Comparison of ENCODE assay signal across 13 cellular contexts in genomic region chr21:37378700-37379139, GRCh38. TPM values are rescaled to one million over a fixed set of nuclear protein-coding genes. Genes with fewer than 3 reads are reported as not detected.
DNase-seq lines count a peak whose midpoint lies in the region; ATAC-seq and TF ChIP-seq lines count a peak whose summit lies in the region.
"Had no signal": no experiment of that assay in that cellular context is flagged by ENCODE, and none has a peak within 500 bp of the region (broad histone marks: within the 10 kb centered on the region; RNA-seq: fewer than 3 reads in every experiment).

No MANE protein-coding gene starts in this region.

- H4K20me1 ChIP-seq in KMS-11 (ENCODE audit: insufficient read depth): peaks cover 52% of the 10 kb centered on the region

- TF ChIP-seq CTCF in KMS-11 (conservative IDR thresholded peaks at IDR 0.05; ENCODE audit: low read depth, low read length) (no peak), osteocyte (IDR thresholded peaks at IDR 0.05) (no peak)

- H3K4me1 Mint-ChIP-seq in activated CD4-positive, alpha-beta memory T cell treated with anti-CD3 and anti-CD28 coated beads for 36 hours (ENCODE audit: low read depth): peaks cover 76% of the 10 kb centered on the region
- H3K4me1 Mint-ChIP-seq in activated CD4-positive, alpha-beta memory T cell treated with anti-CD3 and anti-CD28 coated beads, Interleukin-2, amount 10 ng/mL, durations not matched to agents 7 days and 5 days: peaks cover 64% of the 10 kb centered on the region
- peaks cover 62% of the 10 kb centered on the region for H3K4me1 Mint-ChIP-seq in activated naive CD8-positive, alpha-beta T cell treated with anti-CD3 and anti-CD28 coated beads, Interleukin-2, amount 10 ng/mL, durations not matched to agents 7 days and 5 days
- H3K4me1 Mint-ChIP-seq in osteocyte (ENCODE audit: unreplicated experiment): peaks cover 67% of the 10 kb centered on the region

- H3K36me3 Mint-ChIP-seq in activated CD4-positive, alpha-beta memory T cell treated with anti-CD3 and anti-CD28 coated beads for 36 hours: peaks cover 11% of the 10 kb centered on the region
- peaks cover 40% of the 10 kb centered on the region for H3K36me3 Mint-ChIP-seq in activated CD4-positive, alpha-beta memory T cell treated with anti-CD3 and anti-CD28 coated beads, Interleukin-2, amount 10 ng/mL, durations not matched to agents 7 days and 5 days (ENCODE audit: low read depth)
- peaks cover 35% of the 10 kb centered on the region for H3K36me3 Mint-ChIP-seq in activated naive CD8-positive, alpha-beta T cell treated with anti-CD3 and anti-CD28 coated beads, Interleukin-2, amount 10 ng/mL, durations not matched to agents 7 days and 5 days
- peaks cover 1% of the 10 kb centered on the region for H3K36me3 Mint-ChIP-seq in osteocyte (ENCODE audit: unreplicated experiment)

- H3K4me2 ChIP-seq in KMS-11: peak overlapping the region; percentile 20; the same call in 1 of the 2 replicates

- no peak overlapping the region for H2AFZ ChIP-seq in KMS-11 (ENCODE audit: low read depth)

- CTCF ChIA-PET in activated CD4-positive, alpha-beta memory T cell treated with anti-CD3 and anti-CD28 coated beads for 36 hours (lab: Charles Lee): no interaction called here
- CTCF ChIA-PET in activated CD4-positive, alpha-beta memory T cell treated with anti-CD3 and anti-CD28 coated beads, Interleukin-2, amount 10 ng/mL, durations not matched to agents 7 days and 5 days (lab: Charles Lee): no interaction called here

- no peak overlapping the region for H3K27ac ChIP-seq in KMS-11
- H3K27ac ChIP-seq: HL-60 had no signal

- H3K36me3 ChIP-seq in KMS-11 (ENCODE audit: insufficient read depth): no peaks in the 10 kb centered on the region

- no peak for DNase-seq in activated CD4-positive, alpha-beta memory T cell treated with anti-CD3 and anti-CD28 coated beads for 36 hours
- DNase-seq in activated CD4-positive, alpha-beta memory T cell treated with anti-CD3 and anti-CD28 coated beads, Interleukin-2, amount 10 ng/mL, durations not matched to agents 7 days and 5 days: no peak
- no peak for DNase-seq in activated naive CD8-positive, alpha-beta T cell treated with anti-CD3 and anti-CD28 coated beads, Interleukin-2, amount 10 ng/mL, durations not matched to agents 7 days and 5 days
- DNase-seq in osteocyte (ENCODE audit: extremely low spot score, unreplicated experiment) (no peak), NCI-H2196 treated with DMSO at 0.1 percent for 48 hours (lab: John Stamatoyannopoulos, UW; ENCODE audit: unreplicated experiment) (no peak), occipital lobe (lab: John Stamatoyannopoulos, UW) (no peak), NCI-H748 treated with DMSO at 0.1 percent for 48 hours (lab: John Stamatoyannopoulos, UW) (no peak)
- DNase-seq: aorta, dermis blood vessel endothelial cell, H9, MM.1S had no signal

- H3K4me1 ChIP-seq in KMS-11 (ENCODE audit: low read depth, poor library complexity, severe bottlenecking): peaks cover 89% of the 10 kb centered on the region

- intact Hi-C loops in activated CD4-positive, alpha-beta memory T cell treated with anti-CD3 and anti-CD28 coated beads for 36 hours (cut with micrococcal nuclease): no loop called here

- H3K9ac ChIP-seq in KMS-11: no peak overlapping the region

- POLR2A ChIA-PET in activated CD4-positive, alpha-beta memory T cell treated with anti-CD3 and anti-CD28 coated beads for 36 hours (lab: Charles Lee): no interaction called here
- POLR2A ChIA-PET in activated CD4-positive, alpha-beta memory T cell treated with anti-CD3 and anti-CD28 coated beads, Interleukin-2, amount 10 ng/mL, durations not matched to agents 7 days and 5 days (lab: Charles Lee): interaction anchor here (1.1 to 1.8 kb wide), 5 partner anchors 9 to 185 kb away, joined by 3 to 4 read pairs (median 3); partner anchors contain the start of gene DYRK1A
- POLR2A ChIA-PET in activated naive CD8-positive, alpha-beta T cell treated with anti-CD3 and anti-CD28 coated beads, Interleukin-2, amount 10 ng/mL, durations not matched to agents 7 days and 5 days (lab: Charles Lee): interaction anchor here (1.0 kb wide), 1 partner anchor 185 kb away, joined by 3 read pairs; no protein-coding TSS in a partner anchor

- H3K79me2 ChIP-seq in KMS-11 (ENCODE audit: insufficient read depth, low read depth): peaks cover 100% of the 10 kb centered on the region

- no peaks in the 10 kb centered on the region for H3K27me3 ChIP-seq in KMS-11 (ENCODE audit: insufficient read depth, low read depth)

- H3K9me3 Mint-ChIP-seq in activated CD4-positive, alpha-beta memory T cell treated with anti-CD3 and anti-CD28 coated beads for 36 hours: peaks cover 5% of the 10 kb centered on the region
- peaks cover 7% of the 10 kb centered on the region for H3K9me3 Mint-ChIP-seq in activated CD4-positive, alpha-beta memory T cell treated with anti-CD3 and anti-CD28 coated beads, Interleukin-2, amount 10 ng/mL, durations not matched to agents 7 days and 5 days
- no peaks in the 10 kb centered on the region for H3K9me3 Mint-ChIP-seq in activated naive CD8-positive, alpha-beta T cell treated with anti-CD3 and anti-CD28 coated beads, Interleukin-2, amount 10 ng/mL, durations not matched to agents 7 days and 5 days
- H3K9me3 Mint-ChIP-seq in osteocyte (ENCODE audit: unreplicated experiment): no peaks in the 10 kb centered on the region
- H3K9me3 Mint-ChIP-seq: H9 had no signal

- peak; percentile 25 for ATAC-seq in activated naive CD8-positive, alpha-beta T cell treated with anti-CD3 and anti-CD28 coated beads, Interleukin-2, amount 10 ng/mL, durations not matched to agents 7 days and 5 days (ENCODE audit: low read depth)

- H3K4me3 ChIP-seq in KMS-11 (IDR thresholded peaks at IDR 0.05; ENCODE audit: insufficient read depth, low read depth, low read length): no peak overlapping the region

- H3K27ac Mint-ChIP-seq in activated CD4-positive, alpha-beta memory T cell treated with anti-CD3 and anti-CD28 coated beads for 36 hours: peak overlapping the region; percentile 40
- no peak overlapping the region for H3K27ac Mint-ChIP-seq in activated CD4-positive, alpha-beta memory T cell treated with anti-CD3 and anti-CD28 coated beads, Interleukin-2, amount 10 ng/mL, durations not matched to agents 7 days and 5 days
- peak overlapping the region; percentile 51 for H3K27ac Mint-ChIP-seq in activated naive CD8-positive, alpha-beta T cell treated with anti-CD3 and anti-CD28 coated beads, Interleukin-2, amount 10 ng/mL, durations not matched to agents 7 days and 5 days
- H3K27ac Mint-ChIP-seq in osteocyte (ENCODE audit: unreplicated experiment): peak overlapping the region; percentile 23

- H3K27me3 Mint-ChIP-seq in activated CD4-positive, alpha-beta memory T cell treated with anti-CD3 and anti-CD28 coated beads for 36 hours: no peaks in the 10 kb centered on the region
- no peaks in the 10 kb centered on the region for H3K27me3 Mint-ChIP-seq in activated CD4-positive, alpha-beta memory T cell treated with anti-CD3 and anti-CD28 coated beads, Interleukin-2, amount 10 ng/mL, durations not matched to agents 7 days and 5 days
- no peaks in the 10 kb centered on the region for H3K27me3 Mint-ChIP-seq in activated naive CD8-positive, alpha-beta T cell treated with anti-CD3 and anti-CD28 coated beads, Interleukin-2, amount 10 ng/mL, durations not matched to agents 7 days and 5 days
- no peaks in the 10 kb centered on the region for H3K27me3 Mint-ChIP-seq in osteocyte (ENCODE audit: unreplicated experiment)

- no peak overlapping the region for H3K4me3 Mint-ChIP-seq in activated CD4-positive, alpha-beta memory T cell treated with anti-CD3 and anti-CD28 coated beads for 36 hours
- no peak overlapping the region for H3K4me3 Mint-ChIP-seq in activated CD4-positive, alpha-beta memory T cell treated with anti-CD3 and anti-CD28 coated beads, Interleukin-2, amount 10 ng/mL, durations not matched to agents 7 days and 5 days
- H3K4me3 Mint-ChIP-seq in activated naive CD8-positive, alpha-beta T cell treated with anti-CD3 and anti-CD28 coated beads, Interleukin-2, amount 10 ng/mL, durations not matched to agents 7 days and 5 days: peak overlapping the region; percentile 33
- H3K4me3 Mint-ChIP-seq in osteocyte (ENCODE audit: unreplicated experiment): no peak overlapping the region

RNA-seq across cellular contexts. Expression of gene DYRK1A, which starts 12.1 kb away (rescaled TPM):
- 10 to 100 TPM; 47.6 to 51.1 TPM for total RNA-seq in activated CD4-positive, alpha-beta memory T cell treated with anti-CD3 and anti-CD28 coated beads for 36 hours
- total RNA-seq in activated CD4-positive, alpha-beta memory T cell treated with anti-CD3 and anti-CD28 coated beads, Interleukin-2, amount 10 ng/mL, durations not matched to agents 7 days and 5 days: 10 to 100 TPM; 73.6 to 74.1 TPM
- 100 to 1,000 TPM; 109 to 122 TPM for total RNA-seq in activated naive CD8-positive, alpha-beta T cell treated with anti-CD3 and anti-CD28 coated beads, Interleukin-2, amount 10 ng/mL, durations not matched to agents 7 days and 5 days
- 58.4 and 63.2 TPM in 2 replicates for total RNA-seq in osteocyte
- 174 TPM for total RNA-seq in occipital lobe
